12 cellular contexts compared by ENCODE assay signal in the genomic region with DNA sequence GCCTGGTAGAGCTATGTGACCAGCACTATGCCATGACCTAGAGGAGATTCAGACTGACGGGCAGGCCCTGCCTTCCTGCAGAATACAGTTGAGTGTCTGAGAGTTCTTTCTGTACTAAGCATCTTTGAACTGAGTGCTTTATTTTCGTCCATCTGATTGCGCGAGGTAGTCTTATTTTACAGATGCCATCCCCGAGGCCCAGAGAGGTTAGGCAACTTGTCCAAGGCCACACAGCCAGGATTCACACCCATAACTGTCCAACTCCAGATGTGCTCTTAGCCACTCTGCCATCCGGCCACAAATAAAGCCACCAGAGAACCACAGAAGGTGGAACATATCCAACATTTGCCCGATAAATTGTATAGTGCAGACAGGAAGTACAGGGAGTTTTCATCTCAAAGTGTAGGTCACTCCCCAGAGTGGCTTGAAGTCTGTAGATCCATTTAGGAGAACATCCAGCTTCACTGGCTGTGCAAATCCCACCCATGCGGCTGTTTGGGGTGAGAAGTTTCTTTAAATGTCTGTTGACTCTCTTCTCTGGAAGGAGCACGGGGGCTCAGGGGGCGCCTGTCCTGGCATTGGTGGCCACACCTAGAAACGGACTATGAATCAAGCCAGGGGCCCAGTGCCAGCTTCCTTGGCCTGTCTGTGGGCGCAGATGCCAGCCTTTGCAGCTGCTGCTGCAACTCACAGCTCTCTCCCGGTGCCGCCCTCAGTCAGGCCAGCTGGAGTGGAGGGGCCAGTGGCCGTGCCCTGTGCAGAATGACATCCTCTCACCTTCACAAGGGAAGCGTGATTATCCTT. TPM values are rescaled to one million over a fixed set of nuclear protein-coding genes. Genes with fewer than 3 reads are reported as not detected.
A peak's percentile ranks its signal among the peaks of the same experiment; 100 is the strongest.
DNase-seq lines count a peak whose midpoint lies in the region; ATAC-seq, FAIRE-seq and TF ChIP-seq lines count a peak whose summit lies in the region.
"Had no signal": no experiment of that assay in that cellular context is flagged by ENCODE, and none has a peak within 500 bp of the region (broad histone marks: within the 10 kb centered on the region; RNA-seq: fewer than 3 reads in every experiment).

No MANE protein-coding gene starts in this region.

- no peak for TF ChIP-seq RAD21 in A549 (conservative IDR thresholded peaks at IDR 0.05 in 1 of 2, IDR thresholded peaks at IDR 0.05 in 1 of 2)

- H3K4me1 Mint-ChIP-seq in activated T-cell treated with anti-CD3 and anti-CD28 coated beads, Interleukin-2, amount 50 U/mL, for 72 hours (ENCODE audit: low read depth): peaks cover 39% of the 10 kb centered on the region

- POLR2A ChIA-PET in A549 (lab: Yijun Ruan, JAX): interaction anchor here (1.1 to 2.6 kb wide), 6 partner anchors 9 to 298 kb away, joined by 3 to 16 read pairs (median 4); a partner anchor contains a TSS

- TF ChIP-seq POLR2A in A549 (IDR thresholded peaks at IDR 0.05; ENCODE audit: low read length): no peak; the same call in 1 of the 2 replicates
- no peak for TF ChIP-seq POLR2A in gastroesophageal sphincter (IDR thresholded peaks at IDR 0.05)

- peak overlapping the region; percentile 97 for H3K4me2 ChIP-seq in A549

- no peak overlapping the region for H3K4me3 Mint-ChIP-seq in activated T-cell treated with anti-CD3 and anti-CD28 coated beads, Interleukin-2, amount 50 U/mL, for 72 hours
- H3K4me3 Mint-ChIP-seq: activated naive CD4-positive, alpha-beta T cell treated with anti-CD3 and anti-CD28 coated beads, Interleukin-2, amount 50 U/mL, for 24 hours had no signal

- DNase-seq in A549 (ENCODE audit: low read depth in 1 of 2, low spot score in 1 of 2) (no peak), RPMI7951 (ENCODE audit: low read depth) (peak; percentile 73), omental fat pad (ENCODE audit: low spot score) (no peak)
- no peak for DNase-seq in activated T-cell treated with anti-CD3 and anti-CD28 coated beads, Interleukin-2, amount 50 U/mL, for 72 hours
- DNase-seq: AML-193, MM.1S had no signal

- no peak overlapping the region for H3K27ac Mint-ChIP-seq in activated T-cell treated with anti-CD3 and anti-CD28 coated beads, Interleukin-2, amount 50 U/mL, for 72 hours

- no peak for FAIRE-seq in A549 (lab: Jason Lieb, UNC)

- 38% methylated on average over 16 of the region's 16 CpGs for WGBS in A549 (ENCODE audit: missing lambda C conversion rate)
- 73 to 80% methylated on average over 2 to 3 of the region's 16 CpGs for WGBS in gastroesophageal sphincter (ENCODE audit: low coverage in 1 of 2), 2 donors

- peak overlapping the region; percentile 11; the same call in 1 of the 3 replicates for H3K4me3 ChIP-seq in A549
- no peak overlapping the region for H3K4me3 ChIP-seq in gastroesophageal sphincter
- H3K4me3 ChIP-seq: SK-N-MC had no signal

- H3K4me1 ChIP-seq in A549 (peaks cover 96% of the 10 kb centered on the region), gastroesophageal sphincter (peaks cover 13 to 100% (median 65%) of the 10 kb centered on the region in 3 donors)

- H3K27me3 Mint-ChIP-seq in activated T-cell treated with anti-CD3 and anti-CD28 coated beads, Interleukin-2, amount 50 U/mL, for 72 hours (ENCODE audit: low read depth): no peaks in the 10 kb centered on the region
- H3K27me3 Mint-ChIP-seq: activated naive CD4-positive, alpha-beta T cell treated with anti-CD3 and anti-CD28 coated beads, Interleukin-2, amount 50 U/mL, for 24 hours had no signal

- H3K36me3 Mint-ChIP-seq in activated T-cell treated with anti-CD3 and anti-CD28 coated beads, Interleukin-2, amount 50 U/mL, for 72 hours (ENCODE audit: insufficient read depth in 2 of 2): no peaks in the 10 kb centered on the region
- H3K36me3 Mint-ChIP-seq: activated naive CD4-positive, alpha-beta T cell treated with anti-CD3 and anti-CD28 coated beads, Interleukin-2, amount 50 U/mL, for 24 hours had no signal

- ATAC-seq in A549 (peak; percentile 52 to 56), gastroesophageal sphincter (peak; percentile 37), omental fat pad (ENCODE audit: low FRiP score) (peak; percentile 46), GM21381 (IDR thresholded peaks at IDR 0.05; ENCODE audit: unreplicated experiment) (no peak), GM21825 (IDR thresholded peaks at IDR 0.05; ENCODE audit: unreplicated experiment) (no peak), HG02973 (IDR thresholded peaks at IDR 0.05; ENCODE audit: unreplicated experiment) (no peak)
- no peak for ATAC-seq in activated T-cell treated with anti-CD3 and anti-CD28 coated beads, Interleukin-2, amount 50 U/mL, for 72 hours (replicated peaks in 1 of 2)

- TF ChIP-seq CTCF in A549 (IDR thresholded peaks at IDR 0.05) (no peak), gastroesophageal sphincter (IDR thresholded peaks at IDR 0.05) (no peak), omental fat pad (IDR thresholded peaks at IDR 0.05) (no peak)

- H3K9me3 ChIP-seq in A549: no peaks in the 10 kb centered on the region
- no peaks in the 10 kb centered on the region for H3K9me3 ChIP-seq in gastroesophageal sphincter

- H3K27ac ChIP-seq in A549 (peak overlapping the region; percentile 87 to 98), gastroesophageal sphincter (peak overlapping the region; percentile 44 to 88 (median 84))
- H3K27ac ChIP-seq: SK-N-MC had no signal

- no peak for TF ChIP-seq EP300 in A549 (IDR thresholded peaks at IDR 0.05)
- TF ChIP-seq EP300 in gastroesophageal sphincter (IDR thresholded peaks at IDR 0.05): no peak

- CTCF ChIA-PET in A549 (lab: Yijun Ruan, JAX): interaction anchor here (0.6 to 5.8 kb wide), 14 partner anchors 9 to 353 kb away, joined by 3 to 48 read pairs (median 4); a partner anchor contains a TSS

- no peaks in the 10 kb centered on the region for H3K9me3 Mint-ChIP-seq in activated T-cell treated with anti-CD3 and anti-CD28 coated beads, Interleukin-2, amount 50 U/mL, for 72 hours
- H3K9me3 Mint-ChIP-seq: activated naive CD4-positive, alpha-beta T cell treated with anti-CD3 and anti-CD28 coated beads, Interleukin-2, amount 50 U/mL, for 24 hours had no signal

- H3K36me3 ChIP-seq in gastroesophageal sphincter: peaks cover 0 to 7% of the 10 kb centered on the region in 2 donors

- H3K27me3 ChIP-seq in gastroesophageal sphincter: no peaks in the 10 kb centered on the region

TF ChIP-seq in A549, 52 proteins besides CTCF, POLR2A, EP300 and RAD21:
- no peak for TF ChIP-seq TFCP2L1 (CRISPR knock-in tag; IDR thresholded peaks at IDR 0.05)
- peak; percentile 77; the same call in 1 of the 2 replicates for TF ChIP-seq KDM1A (IDR thresholded peaks at IDR 0.05; ENCODE audit: low read depth)
- TF ChIP-seq RCOR1 (IDR thresholded peaks at IDR 0.05; ENCODE audit: low read depth, low read length): 0 out of 2 replicates have a peak, but pooled peaks have one; percentile 11
- no peak for TF ChIP-seq HDAC2 (IDR thresholded peaks at IDR 0.05)
- TF ChIP-seq, protein P1, sequence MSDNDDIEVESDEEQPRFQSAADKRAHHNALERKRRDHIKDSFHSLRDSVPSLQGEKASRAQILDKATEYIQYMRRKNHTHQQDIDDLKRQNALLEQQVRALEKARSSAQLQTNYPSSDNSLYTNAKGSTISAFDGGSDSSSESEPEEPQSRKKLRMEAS (IDR thresholded peaks at IDR 0.05): no peak
- 0 out of 2 replicates have a peak, but pooled peaks have one; percentile 45 for TF ChIP-seq CHD4 (IDR thresholded peaks at IDR 0.05; ENCODE audit: borderline replicate concordance)
- no peak for TF ChIP-seq KDM5A (IDR thresholded peaks at IDR 0.05)
- TF ChIP-seq FOXS1 (CRISPR knock-in tag; IDR thresholded peaks at IDR 0.05): no peak
- TF ChIP-seq ZFP36 (IDR thresholded peaks at IDR 0.05; ENCODE audit: borderline replicate concordance, partially characterized antibody): peak; percentile 82

RNA-seq across cellular contexts. Expression of a gene that starts 11.1 kb away (rescaled TPM):
- polyA plus RNA-seq in A549 (2011; rRNA removed): 12.8 and 13.8 TPM in 2 replicates
- 8.7 and 12.5 TPM in 2 replicates for polyA plus RNA-seq in A549 (2012; cell fraction: cytosol; rRNA removed)
- polyA plus RNA-seq in A549 (2012; cell fraction: nucleus; rRNA removed): 18.6 and 20.9 TPM in 2 replicates
- 20.3 to 23.1 TPM (median 21.7 TPM) in 3 replicates for polyA plus RNA-seq in A549 (2017; fragmentation: RNase III; extraction: RNeasy Plus Mini Kit Qiagen cat#74134 plus additional on column Dnase treatment)
- polyA minus RNA-seq in A549 (2011; rRNA and poly(A)+ RNA removed): 19.1 and 21.1 TPM in 2 replicates
- total RNA-seq in RPMI7951 (2014; rRNA removed; shearing (Covaris generic)): 9.4 and 14.5 TPM in 2 replicates
- 10 to 100 TPM; 31.8 to 48.0 (median 37.3) TPM for total RNA-seq in gastroesophageal sphincter
- 10 to 100 TPM; 27.9 to 54.2 (median 34.2) TPM for total RNA-seq in omental fat pad
- total RNA-seq in activated T-cell treated with anti-CD3 and anti-CD28 coated beads, Interleukin-2, amount 50 U/mL, for 72 hours: under 1 TPM; 0.16 to 0.38 TPM

Comparison
In these comparisons a context has a peak if more than half of its experiments do, and no peak if none do; other contexts are left out.
1. ATAC-seq: peak in A549 (2 of 2), gastroesophageal sphincter (single experiment) and omental fat pad (single experiment); none in activated T-cell treated with anti-CD3 and anti-CD28 coated beads, Interleukin-2, amount 50 U/mL, for 72 hours (0 of 2), GM21381 (single experiment), GM21825 (single experiment) and HG02973 (single experiment).